2 cellular contexts compared by ENCODE assay signal in the genomic region with DNA sequence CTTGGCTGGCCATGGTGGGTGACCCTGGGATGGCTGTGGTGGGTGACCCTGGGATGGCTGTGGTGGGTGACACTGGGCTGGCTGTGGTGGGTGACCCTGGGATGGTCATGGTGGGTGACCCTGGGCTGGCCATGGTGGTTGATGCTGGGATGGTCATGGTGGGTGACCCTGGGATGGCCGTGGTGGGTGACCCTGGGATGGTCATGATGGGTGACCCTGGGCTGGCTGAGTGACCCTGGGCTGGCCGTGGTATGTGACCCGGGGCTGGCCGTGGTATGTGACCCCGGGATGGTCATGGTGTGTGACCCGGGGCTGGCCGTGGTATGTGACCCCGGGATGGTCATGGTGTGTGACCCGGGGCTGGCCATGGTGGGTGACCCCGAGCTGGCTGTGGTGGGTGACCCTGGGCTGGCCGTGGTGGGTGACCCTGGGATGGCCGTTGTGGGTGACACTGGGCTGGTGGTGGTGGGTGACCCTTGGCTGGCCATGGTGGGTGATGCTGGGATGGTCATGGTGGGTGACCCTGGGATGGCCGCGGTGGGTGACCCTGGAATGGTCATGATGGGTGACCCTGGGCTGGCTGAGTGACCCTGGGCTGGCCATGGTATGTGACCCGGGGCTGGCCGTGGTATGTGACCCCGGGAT.
TF ChIP-seq lines count a peak whose summit lies in the region.
"Not testable (repeated sequence)": the region's sequence is repeated elsewhere in the genome, so short reads cannot be mapped to it uniquely, and the experiment has no call there.

No MANE protein-coding gene starts in this region.

TF ChIP-seq in HEK293, 187 proteins besides CTCF, POLR2A, EP300 and RAD21:
- TF ChIP-seq BCL11B (tag by site-specific recombination; IDR thresholded peaks at IDR 0.05; ENCODE audit: low read depth) (0 out of 2 replicates have a peak, but pooled peaks have one; percentile 50), BCL11A (tag by site-specific recombination; IDR thresholded peaks at IDR 0.05; ENCODE audit: low read depth) (0 out of 2 replicates have a peak, but pooled peaks have one; percentile 43)

TF ChIP-seq in HepG2, 621 proteins besides CTCF, POLR2A, EP300 and RAD21:
- TF ChIP-seq HES4 (CRISPR knock-in tag; IDR thresholded peaks at IDR 0.05; ENCODE audit: borderline replicate concordance) (0 out of 2 replicates have a peak, but pooled peaks have one; percentile 35), CHCHD3 (CRISPR knock-in tag; IDR thresholded peaks at IDR 0.05) (0 out of 2 replicates have a peak, but pooled peaks have one; percentile 31), ZNF616 (CRISPR knock-in tag; IDR thresholded peaks at IDR 0.05; ENCODE audit: low read depth) (0 out of 2 replicates have a peak, but pooled peaks have one; percentile 23), ATF7 (CRISPR knock-in tag; IDR thresholded peaks at IDR 0.05) (0 out of 2 replicates have a peak, but pooled peaks have one; percentile 3), CHD4 (IDR thresholded peaks at IDR 0.05; ENCODE audit: borderline replicate concordance, low read length) (0 out of 2 replicates have a peak, but pooled peaks have one; percentile 18)
- TF ChIP-seq, protein P1, sequence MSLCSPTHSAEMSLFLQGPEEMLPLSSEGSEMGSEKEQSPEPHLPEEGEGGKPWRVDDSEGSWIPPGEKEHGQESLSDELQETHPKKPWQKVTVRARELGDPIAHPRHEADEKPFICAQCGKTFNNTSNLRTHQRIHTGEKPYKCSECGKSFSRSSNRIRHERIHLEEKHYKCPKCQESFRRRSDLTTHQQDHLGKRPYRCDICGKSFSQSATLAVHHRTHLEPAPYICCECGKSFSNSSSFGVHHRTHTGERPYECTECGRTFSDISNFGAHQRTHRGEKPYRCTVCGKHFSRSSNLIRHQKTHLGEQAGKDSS (CRISPR knock-in tag; IDR thresholded peaks at IDR 0.05; ENCODE audit: borderline replicate concordance, low read depth) = 0 out of 2 replicates have a peak, but pooled peaks have one; percentile 7
- not testable (repeated sequence) for TF ChIP-seq ATF7 (IDR thresholded peaks at IDR 0.05)
- TF ChIP-seq, protein P2, sequence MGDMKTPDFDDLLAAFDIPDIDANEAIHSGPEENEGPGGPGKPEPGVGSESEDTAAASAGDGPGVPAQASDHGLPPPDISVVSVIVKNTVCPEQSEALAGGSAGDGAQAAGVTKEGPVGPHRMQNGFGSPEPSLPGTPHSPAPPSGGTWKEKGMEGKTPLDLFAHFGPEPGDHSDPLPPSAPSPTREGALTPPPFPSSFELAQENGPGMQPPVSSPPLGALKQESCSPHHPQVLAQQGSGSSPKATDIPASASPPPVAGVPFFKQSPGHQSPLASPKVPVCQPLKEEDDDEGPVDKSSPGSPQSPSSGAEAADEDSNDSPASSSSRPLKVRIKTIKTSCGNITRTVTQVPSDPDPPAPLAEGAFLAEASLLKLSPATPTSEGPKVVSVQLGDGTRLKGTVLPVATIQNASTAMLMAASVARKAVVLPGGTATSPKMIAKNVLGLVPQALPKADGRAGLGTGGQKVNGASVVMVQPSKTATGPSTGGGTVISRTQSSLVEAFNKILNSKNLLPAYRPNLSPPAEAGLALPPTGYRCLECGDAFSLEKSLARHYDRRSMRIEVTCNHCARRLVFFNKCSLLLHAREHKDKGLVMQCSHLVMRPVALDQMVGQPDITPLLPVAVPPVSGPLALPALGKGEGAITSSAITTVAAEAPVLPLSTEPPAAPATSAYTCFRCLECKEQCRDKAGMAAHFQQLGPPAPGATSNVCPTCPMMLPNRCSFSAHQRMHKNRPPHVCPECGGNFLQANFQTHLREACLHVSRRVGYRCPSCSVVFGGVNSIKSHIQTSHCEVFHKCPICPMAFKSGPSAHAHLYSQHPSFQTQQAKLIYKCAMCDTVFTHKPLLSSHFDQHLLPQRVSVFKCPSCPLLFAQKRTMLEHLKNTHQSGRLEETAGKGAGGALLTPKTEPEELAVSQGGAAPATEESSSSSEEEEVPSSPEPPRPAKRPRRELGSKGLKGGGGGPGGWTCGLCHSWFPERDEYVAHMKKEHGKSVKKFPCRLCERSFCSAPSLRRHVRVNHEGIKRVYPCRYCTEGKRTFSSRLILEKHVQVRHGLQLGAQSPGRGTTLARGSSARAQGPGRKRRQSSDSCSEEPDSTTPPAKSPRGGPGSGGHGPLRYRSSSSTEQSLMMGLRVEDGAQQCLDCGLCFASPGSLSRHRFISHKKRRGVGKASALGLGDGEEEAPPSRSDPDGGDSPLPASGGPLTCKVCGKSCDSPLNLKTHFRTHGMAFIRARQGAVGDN (CRISPR knock-in tag; IDR thresholded peaks at IDR 0.05) = peak; percentile 31; the same call in 1 of the 2 replicates
- TF ChIP-seq, protein P3, sequence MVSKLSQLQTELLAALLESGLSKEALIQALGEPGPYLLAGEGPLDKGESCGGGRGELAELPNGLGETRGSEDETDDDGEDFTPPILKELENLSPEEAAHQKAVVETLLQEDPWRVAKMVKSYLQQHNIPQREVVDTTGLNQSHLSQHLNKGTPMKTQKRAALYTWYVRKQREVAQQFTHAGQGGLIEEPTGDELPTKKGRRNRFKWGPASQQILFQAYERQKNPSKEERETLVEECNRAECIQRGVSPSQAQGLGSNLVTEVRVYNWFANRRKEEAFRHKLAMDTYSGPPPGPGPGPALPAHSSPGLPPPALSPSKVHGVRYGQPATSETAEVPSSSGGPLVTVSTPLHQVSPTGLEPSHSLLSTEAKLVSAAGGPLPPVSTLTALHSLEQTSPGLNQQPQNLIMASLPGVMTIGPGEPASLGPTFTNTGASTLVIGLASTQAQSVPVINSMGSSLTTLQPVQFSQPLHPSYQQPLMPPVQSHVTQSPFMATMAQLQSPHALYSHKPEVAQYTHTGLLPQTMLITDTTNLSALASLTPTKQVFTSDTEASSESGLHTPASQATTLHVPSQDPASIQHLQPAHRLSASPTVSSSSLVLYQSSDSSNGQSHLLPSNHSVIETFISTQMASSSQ (IDR thresholded peaks at IDR 0.05; ENCODE audit: low read depth) = not testable (repeated sequence)
- TF ChIP-seq, protein P3 (CRISPR knock-in tag; IDR thresholded peaks at IDR 0.05; ENCODE audit: borderline replicate concordance) = peak; percentile 3; the same call in 1 of the 2 replicates
